Comparison of ENCODE assay signal across 1 cellular context in genomic region chr15:35000511-35000910, GRCh38.
TF ChIP-seq lines count a peak whose summit lies in the region.

No MANE protein-coding gene starts in this region.

TF ChIP-seq in HepG2, 621 proteins besides CTCF, POLR2A, EP300 and RAD21 (continued from another document):
- TF ChIP-seq HMGXB3 (CRISPR knock-in tag; IDR thresholded peaks at IDR 0.05; ENCODE audit: borderline replicate concordance) (no peak), ZNF18 (CRISPR knock-in tag; IDR thresholded peaks at IDR 0.05; ENCODE audit: insufficient replicate concordance) (no peak), NFE2L2 (IDR thresholded peaks at IDR 0.05; ENCODE audit: low read length) (peak; percentile 59; the same call in 1 of the 2 replicates), ZNF746 (CRISPR knock-in tag; IDR thresholded peaks at IDR 0.05) (no peak), MAFK (conservative IDR thresholded peaks at IDR 0.05 in 1 of 2, IDR thresholded peaks at IDR 0.05 in 1 of 2; ENCODE audit: low read length in 2 of 2) (peak in 1 of 2 experiments; percentile 60; a peak in 2 of 4 replicates), ZBTB21 (CRISPR knock-in tag; IDR thresholded peaks at IDR 0.05) (no peak), XRCC5 (optimal IDR thresholded peaks at IDR 0.05; ENCODE audit: low read length) (no peak), ZNF776 (CRISPR knock-in tag; IDR thresholded peaks at IDR 0.05) (no peak), NFE2L1 (CRISPR knock-in tag; IDR thresholded peaks at IDR 0.05; ENCODE audit: borderline replicate concordance) (no peak)
- TF ChIP-seq, protein P1, sequence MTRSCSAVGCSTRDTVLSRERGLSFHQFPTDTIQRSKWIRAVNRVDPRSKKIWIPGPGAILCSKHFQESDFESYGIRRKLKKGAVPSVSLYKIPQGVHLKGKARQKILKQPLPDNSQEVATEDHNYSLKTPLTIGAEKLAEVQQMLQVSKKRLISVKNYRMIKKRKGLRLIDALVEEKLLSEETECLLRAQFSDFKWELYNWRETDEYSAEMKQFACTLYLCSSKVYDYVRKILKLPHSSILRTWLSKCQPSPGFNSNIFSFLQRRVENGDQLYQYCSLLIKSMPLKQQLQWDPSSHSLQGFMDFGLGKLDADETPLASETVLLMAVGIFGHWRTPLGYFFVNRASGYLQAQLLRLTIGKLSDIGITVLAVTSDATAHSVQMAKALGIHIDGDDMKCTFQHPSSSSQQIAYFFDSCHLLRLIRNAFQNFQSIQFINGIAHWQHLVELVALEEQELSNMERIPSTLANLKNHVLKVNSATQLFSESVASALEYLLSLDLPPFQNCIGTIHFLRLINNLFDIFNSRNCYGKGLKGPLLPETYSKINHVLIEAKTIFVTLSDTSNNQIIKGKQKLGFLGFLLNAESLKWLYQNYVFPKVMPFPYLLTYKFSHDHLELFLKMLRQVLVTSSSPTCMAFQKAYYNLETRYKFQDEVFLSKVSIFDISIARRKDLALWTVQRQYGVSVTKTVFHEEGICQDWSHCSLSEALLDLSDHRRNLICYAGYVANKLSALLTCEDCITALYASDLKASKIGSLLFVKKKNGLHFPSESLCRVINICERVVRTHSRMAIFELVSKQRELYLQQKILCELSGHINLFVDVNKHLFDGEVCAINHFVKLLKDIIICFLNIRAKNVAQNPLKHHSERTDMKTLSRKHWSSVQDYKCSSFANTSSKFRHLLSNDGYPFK (CRISPR knock-in tag; IDR thresholded peaks at IDR 0.05; ENCODE audit: borderline replicate concordance) = no peak
TF ChIP-seq in HepG2: peak in this region for 4.
